In genomic region chr5:38289457-38289856, GRCh38 we compare ENCODE assay signal across 11 cellular contexts. TPM values are rescaled to one million over a fixed set of nuclear protein-coding genes. Genes with fewer than 3 reads are reported as not detected.
"Had no signal": no experiment of that assay in that cellular context is flagged by ENCODE, and none has a peak within 500 bp of the region (broad histone marks: within the 10 kb centered on the region; RNA-seq: fewer than 3 reads in every experiment).

No MANE protein-coding gene starts in this region.

- H2AFZ ChIP-seq: GM23248 had no signal

- FAIRE-seq: HepG2 had no signal

- H3K4me3 ChIP-seq: GM23248, HAP-1 had no signal

- DNase-seq: GM23248, GOT3, H7, HFFc6, KG1 had no signal

- H3K4me1 ChIP-seq: HAP-1 had no signal

- H3K36me3 ChIP-seq: HAP-1 had no signal

- H3K27ac ChIP-seq: GM23248, HL-60 had no signal

- H3K9me3 ChIP-seq: HAP-1 had no signal

- H3K9ac ChIP-seq: GM23248 had no signal

- ATAC-seq: HCT116, HepG2 had no signal

RNA-seq across cellular contexts. Expression of gene EGFLAM, which starts 31.1 kb away (rescaled TPM):
- total RNA-seq: GM23248, HepG2, HT1080 had no signal
- polyA plus RNA-seq: GM23248, HepG2, IgD-negative memory B cell had no signal
